In the genomic region with DNA sequence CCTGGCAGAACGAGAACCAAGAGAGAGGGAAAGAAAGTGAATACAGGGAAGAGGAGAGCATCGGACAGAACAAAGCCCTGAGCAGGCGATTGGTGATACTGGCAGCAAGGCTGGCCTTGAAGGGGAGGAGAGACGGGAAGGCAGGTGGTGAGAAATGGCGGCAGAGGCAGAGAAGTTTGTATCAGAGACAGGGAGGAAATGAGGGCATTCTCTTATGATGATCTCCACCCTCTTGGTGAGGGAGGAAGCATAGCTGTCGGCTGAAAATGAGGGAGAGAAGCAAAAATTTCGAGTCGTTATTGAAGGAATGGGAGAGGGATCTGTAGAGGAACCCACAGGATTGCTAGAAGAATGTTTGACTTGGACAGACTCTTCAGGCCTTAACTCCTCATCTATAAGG, we compare ENCODE assay signal across 24 cellular contexts.
"Had no signal": no experiment of that assay in that cellular context is flagged by ENCODE, and none has a peak within 500 bp of the region (broad histone marks: within the 10 kb centered on the region; RNA-seq: fewer than 3 reads in every experiment).

No MANE protein-coding gene starts in this region.

- H3K4me3 Mint-ChIP-seq: activated CD8-positive, alpha-beta T cell treated with anti-CD3 and anti-CD28 coated beads, Interleukin-2, amount 10 ng/mL, durations not matched to agents 7 days and 5 days; activated naive CD4-positive, alpha-beta T cell treated with anti-CD3 and anti-CD28 coated beads, Interleukin-2, amount 50 U/mL, for 24 hours; activated T-cell treated with anti-CD3 and anti-CD28 coated beads, Interleukin-2, amount 50 U/mL, for 24 hours had no signal

- H3K27ac ChIP-seq: adrenal gland, cardiac muscle cell, SJCRH30, SK-N-MC, WERI-Rb-1 had no signal

- H3K36me3 ChIP-seq: adrenal gland, cardiac muscle cell, WERI-Rb-1 had no signal

- H3K4me1 ChIP-seq: adrenal gland, SJCRH30 had no signal

- H3K9me3 ChIP-seq: adrenal gland, SJCRH30 had no signal

- H3K4me3 ChIP-seq: adrenal gland, cardiac muscle cell, SJCRH30, SK-N-MC had no signal

- H3K27me3 ChIP-seq: adrenal gland, cardiac muscle cell, SJCRH30 had no signal

- H3K4me1 Mint-ChIP-seq: activated naive CD4-positive, alpha-beta T cell treated with anti-CD3 and anti-CD28 coated beads, Interleukin-2, amount 50 U/mL, for 24 hours had no signal

- H3K9me3 Mint-ChIP-seq: activated naive CD4-positive, alpha-beta T cell treated with anti-CD3 and anti-CD28 coated beads, Interleukin-2, amount 50 U/mL, for 24 hours; activated T-cell treated with anti-CD3 and anti-CD28 coated beads, Interleukin-2, amount 50 U/mL, for 24 hours; activated T-helper 2 cell treated with anti-CD3 and anti-CD28 coated beads, Interferon-gamma antibody, Interleukin-2, Interleukin-4, amounts not matched to agents 10 μg/mL and 5 μg/mL and 100 μg/mL, durations not matched to agents 14 hours and 24 hours and 36 hours had no signal

- ATAC-seq: activated CD8-positive, alpha-beta T cell treated with anti-CD3 and anti-CD28 coated beads, Interleukin-2, amount 10 ng/mL, durations not matched to agents 7 days and 5 days had no signal

- H3K27ac Mint-ChIP-seq: activated CD8-positive, alpha-beta T cell treated with anti-CD3 and anti-CD28 coated beads, Interleukin-2, amount 10 ng/mL, durations not matched to agents 7 days and 5 days; activated naive CD4-positive, alpha-beta T cell treated with anti-CD3 and anti-CD28 coated beads, Interleukin-2, amount 50 U/mL, for 24 hours; activated T-cell treated with anti-CD3 and anti-CD28 coated beads, Interleukin-2, amount 50 U/mL, for 24 hours; activated T-helper 2 cell treated with anti-CD3 and anti-CD28 coated beads, Interferon-gamma antibody, Interleukin-2, Interleukin-4, amounts not matched to agents 10 μg/mL and 5 μg/mL and 100 μg/mL, durations not matched to agents 14 hours and 24 hours and 36 hours had no signal

- H3K27me3 Mint-ChIP-seq: activated naive CD4-positive, alpha-beta T cell treated with anti-CD3 and anti-CD28 coated beads, Interleukin-2, amount 50 U/mL, for 24 hours; activated T-cell treated with anti-CD3 and anti-CD28 coated beads, Interleukin-2, amount 50 U/mL, for 24 hours had no signal

- DNase-seq: activated CD4-positive, alpha-beta T cell treated with anti-CD3 and anti-CD28 coated beads for 1 hour; activated CD4-positive, alpha-beta T cell treated with anti-CD3 and anti-CD28 coated beads for 48 hours; activated CD4-positive, alpha-beta T cell treated with anti-CD3 and anti-CD28 coated beads, Interleukin-2, amount 50 U/mL, for 48 hours; activated CD4-positive, CD25-positive, alpha-beta regulatory T cell; activated CD8-positive, alpha-beta T cell treated with anti-CD3 and anti-CD28 coated beads, Interleukin-2, amount 10 ng/mL, durations not matched to agents 7 days and 5 days; activated gamma-delta T cell; activated naive CD4-positive, alpha-beta T cell treated with Interleukin-2 at 50 U/mL for 16 hours; activated T-cell treated with anti-CD3 and anti-CD28 coated beads, Interleukin-2, amount 50 U/mL, for 24 hours; adrenal gland; anterior cingulate cortex; NCI-H1105 treated with DMSO at 0.1 percent for 48 hours; NCI-H1436 treated with DMSO at 0.1 percent for 48 hours; NCI-H1694 treated with DMSO at 0.1 percent for 48 hours; NCI-H2029; NCI-H345; NCI-H524 treated with DMSO at 0.1 percent for 48 hours; SHP77; SJCRH30; T1000; WERI-Rb-1 had no signal
